ENCODE assay signal across 12 cellular contexts in the genomic region with DNA sequence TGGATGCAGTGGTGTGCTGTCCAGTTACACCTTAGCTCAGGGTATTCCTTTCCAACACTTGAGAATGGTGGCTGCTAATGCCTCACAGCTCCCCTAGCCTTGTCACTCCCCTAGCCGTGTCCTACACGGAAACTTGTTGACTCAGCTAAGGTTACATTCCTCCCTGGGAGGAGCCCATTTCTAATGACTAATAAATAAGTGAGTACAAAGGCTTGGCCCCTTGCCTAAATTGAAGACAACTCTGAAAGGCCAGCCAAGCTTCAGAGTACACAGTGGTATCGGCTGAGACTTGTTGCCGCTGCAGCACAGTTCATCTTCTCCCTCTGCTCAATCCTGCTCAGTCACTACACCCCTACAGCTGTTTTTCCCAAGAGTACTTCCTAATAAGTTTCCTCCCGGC. TPM values are rescaled to one million over a fixed set of nuclear protein-coding genes. Genes with fewer than 3 reads are reported as not detected.
DNase-seq lines count a peak whose midpoint lies in the region; ATAC-seq, FAIRE-seq and TF ChIP-seq lines count a peak whose summit lies in the region.
"Had no signal": no experiment of that assay in that cellular context is flagged by ENCODE, and none has a peak within 500 bp of the region (broad histone marks: within the 10 kb centered on the region; RNA-seq: fewer than 3 reads in every experiment).

No MANE protein-coding gene starts in this region.

- H3K36me3 Mint-ChIP-seq in T-cell = no peaks in the 10 kb centered on the region

- no peak overlapping the region for H3K27ac Mint-ChIP-seq in T-cell
- H3K27ac Mint-ChIP-seq: activated T-helper 1 cell treated with anti-CD3 and anti-CD28 coated beads, Interleukin-12 subunit alpha, Interleukin-12 subunit beta, Interleukin-2, Interleukin-4 antibody, amounts not matched to agents 30 ng/mL and 10 ng/mL and 1 ng/mL, durations not matched to agents 14 hours and 24 hours and 36 hours had no signal

- no peaks in the 10 kb centered on the region for H3K9me3 ChIP-seq in esophagus squamous epithelium
- H3K9me3 ChIP-seq: sigmoid colon had no signal

- TF ChIP-seq POLR2A in esophagus squamous epithelium (IDR thresholded peaks at IDR 0.05) = no peak
- TF ChIP-seq POLR2A in GM12892 (IDR thresholded peaks at IDR 0.05; ENCODE audit: low read depth, low read length) = no peak

- H3K27ac ChIP-seq in esophagus squamous epithelium = peak overlapping the region; percentile 50 to 87 (median 75)
- H3K27ac ChIP-seq: sigmoid colon had no signal

- peaks cover 0 to 24% (median 0%) of the 10 kb centered on the region in 3 donors for H3K4me1 ChIP-seq in esophagus squamous epithelium

- ATAC-seq in omental fat pad (ENCODE audit: low FRiP score) (peak; percentile 93), GM18517 (IDR thresholded peaks at IDR 0.05; ENCODE audit: unreplicated experiment) (no peak), T-cell (replicated peaks in 1 of 4) (no peak)

- H3K27me3 Mint-ChIP-seq in T-cell = peaks cover 0 to 7% of the 10 kb centered on the region in 2 donors

- POLR2A ChIA-PET in T-cell (lab: Charles Lee) = no interaction called here

- no peak for FAIRE-seq in GM12892 (lab: Jason Lieb, UNC)

- no peak overlapping the region for H3K4me3 ChIP-seq in esophagus squamous epithelium
- H3K4me3 ChIP-seq: sigmoid colon had no signal

- intact Hi-C loops in esophagus squamous epithelium (cut with DNase I) = no loop called here

- H3K4me3 Mint-ChIP-seq in T-cell = no peak overlapping the region
- H3K4me3 Mint-ChIP-seq: activated T-helper 1 cell treated with anti-CD3 and anti-CD28 coated beads, Interleukin-12 subunit alpha, Interleukin-12 subunit beta, Interleukin-2, Interleukin-4 antibody, amounts not matched to agents 30 ng/mL and 10 ng/mL and 1 ng/mL, durations not matched to agents 14 hours and 24 hours and 36 hours had no signal

- 14 to 22% methylated on average over 5 of the region's 5 CpGs for WGBS in esophagus squamous epithelium, 2 donors

- DNase-seq in Daoy (ENCODE audit: low read depth) (peak; percentile 27), NCI-H510A treated with DMSO at 0.1 percent for 48 hours (lab: John Stamatoyannopoulos, UW) (peak; percentile 17), esophagus squamous epithelium (lab: John Stamatoyannopoulos, UW) (peak; percentile 1), omental fat pad (ENCODE audit: low spot score) (no peak), GM12892 (ENCODE audit: insufficient read length) (no peak), T-cell (no peak)
- no peak for DNase-seq in stimulated activated CD4-positive, alpha-beta T cell treated with anti-CD3 and anti-CD28 coated beads, Interleukin-12 subunit alpha, Interleukin-12 subunit beta, amount 100 ng/mL, for 4 hours
- DNase-seq: SHP77, sigmoid colon had no signal

- no peaks in the 10 kb centered on the region for H3K4me1 Mint-ChIP-seq in T-cell

- peaks cover 0 to 4% (median 0%) of the 10 kb centered on the region in 3 donors for H3K9me3 Mint-ChIP-seq in T-cell
- H3K9me3 Mint-ChIP-seq: activated T-helper 1 cell treated with anti-CD3 and anti-CD28 coated beads, Interleukin-12 subunit alpha, Interleukin-12 subunit beta, Interleukin-2, Interleukin-4 antibody, amounts not matched to agents 30 ng/mL and 10 ng/mL and 1 ng/mL, durations not matched to agents 14 hours and 24 hours and 36 hours had no signal

- H3K36me3 ChIP-seq in esophagus squamous epithelium = peaks cover 0 to 29% (median 0%) of the 10 kb centered on the region in 3 donors

- CTCF ChIA-PET in T-cell (lab: Charles Lee) = no interaction called here

- no peaks in the 10 kb centered on the region for H3K27me3 ChIP-seq in esophagus squamous epithelium
- H3K27me3 ChIP-seq: sigmoid colon had no signal

- no peak for TF ChIP-seq CTCF in esophagus squamous epithelium (IDR thresholded peaks at IDR 0.05)
- TF ChIP-seq CTCF in omental fat pad (IDR thresholded peaks at IDR 0.05) = no peak

RNA-seq across cellular contexts. Expression of a gene that starts 21.2 kb away (rescaled TPM):
- total RNA-seq in Daoy (2014; rRNA removed; shearing (Covaris generic)) = not detected in 2 replicates
- not detected for total RNA-seq in esophagus squamous epithelium
- not detected for total RNA-seq in omental fat pad
- polyA plus RNA-seq in GM12892 (2012; ENCODE audit: missing spikeins) = not detected
- not detected for total RNA-seq in T-cell
- total RNA-seq: activated T-helper 1 cell treated with anti-CD3 and anti-CD28 coated beads, Interleukin-12 subunit alpha, Interleukin-12 subunit beta, Interleukin-2, Interleukin-4 antibody, amounts not matched to agents 30 ng/mL and 10 ng/mL and 1 ng/mL, durations not matched to agents 14 hours and 24 hours and 36 hours; sigmoid colon; subcutaneous adipose tissue had no signal
- polyA plus RNA-seq: sigmoid colon had no signal

Comparison
In these comparisons a context has a peak if more than half of its experiments do, and no peak if none do; other contexts are left out.
1. DNase-seq: peak in Daoy (single experiment), NCI-H510A treated with DMSO at 0.1 percent for 48 hours (single experiment) and esophagus squamous epithelium (single experiment); none in omental fat pad (single experiment), stimulated activated CD4-positive, alpha-beta T cell treated with anti-CD3 and anti-CD28 coated beads, Interleukin-12 subunit alpha, Interleukin-12 subunit beta, amount 100 ng/mL, for 4 hours (single experiment), GM12892 (single experiment) and T-cell (0 of 34).